22 cellular contexts compared by ENCODE assay signal in genomic region chr16:49734330-49734729, GRCh38.
DNase-seq lines count a peak whose midpoint lies in the region; ATAC-seq, FAIRE-seq and TF ChIP-seq lines count a peak whose summit lies in the region.
"Had no signal": no experiment of that assay in that cellular context is flagged by ENCODE, and none has a peak within 500 bp of the region (broad histone marks: within the 10 kb centered on the region; RNA-seq: fewer than 3 reads in every experiment).

No MANE protein-coding gene starts in this region.

- 87% methylated on average over 9 of the region's 10 CpGs; no CpG with 5 or more reads in 1 of the 2 experiments for WGBS in H1 (ENCODE audit: extremely low coverage in 1 of 2, insufficient coverage in 1 of 2, insufficient read length in 1 of 2, insufficient replicate concordance in 2 of 2, low coverage in 1 of 2, low lambda C conversion rate in 2 of 2, missing lambda C conversion rate in 1 of 2), 2 experiments

- TF ChIP-seq POLR2A in H1 (IDR thresholded peaks at IDR 0.05; ENCODE audit: control extremely low read depth in 1 of 2, low read depth in 2 of 2, low read length in 2 of 2), result no peak

- H4K91ac ChIP-seq in H1 (replicated peaks; ENCODE audit: insufficient read length, low read length), result no peak overlapping the region

- H2AFZ ChIP-seq in H1 (ENCODE audit: low read length), result no peak overlapping the region

- H2BK120ac ChIP-seq in H1 (replicated peaks; ENCODE audit: low read depth, low read length), result no peak overlapping the region

- no peak for FAIRE-seq in H1 (lab: Jason Lieb, UNC)
- FAIRE-seq: A204.1, GM12891, K562 had no signal

- no peak overlapping the region; the same call in 1 of the 2 replicates for H3K18ac ChIP-seq in H1 (ENCODE audit: extremely low read depth, low read length)

- POLR2A ChIA-PET in H1 (lab: Charles Lee; ENCODE audit: partially characterized antibody), result no interaction called here

- no peaks in the 10 kb centered on the region for H3K27me3 ChIP-seq in BLaER1 treated with 17β-estradiol and CSF1 and Interleukin-3, amounts not matched to agents 10 nM and 100 nM
- H3K27me3 ChIP-seq in H1 (replicated peaks in 1 of 4; ENCODE audit: control insufficient read depth in 3 of 4, extremely low read depth in 1 of 4, insufficient read depth in 3 of 4, low read length in 3 of 4), result no peaks in the 10 kb centered on the region
- H3K27me3 ChIP-seq in left ventricle myocardium inferior (ENCODE audit: low read depth), result no peaks in the 10 kb centered on the region
- H3K27me3 ChIP-seq: BE2C had no signal

- no peak for ATAC-seq in GM21381 (IDR thresholded peaks at IDR 0.05; ENCODE audit: unreplicated experiment)
- ATAC-seq: K562 had no signal

- H3K36me3 Mint-ChIP-seq in nephron (ENCODE audit: low read depth), result peaks cover 37% of the 10 kb centered on the region

- 0 out of 2 replicates have a peak overlapping the region, but pooled peaks have one; percentile 6 for H2BK5ac ChIP-seq in H1 (ENCODE audit: low read depth, low read length)

- no peak overlapping the region for H3K4ac ChIP-seq in H1 (replicated peaks; ENCODE audit: insufficient read length, low read depth, low read length)

- H2BK15ac ChIP-seq in H1 (ENCODE audit: low read length), result no peak overlapping the region

- H3K9me3 ChIP-seq in BLaER1 treated with 17β-estradiol and CSF1 and Interleukin-3, amounts not matched to agents 10 nM and 100 nM (replicated peaks in 1 of 11), result peaks cover 12 to 35% (median 31%) of the 10 kb centered on the region in 11 experiments
- H3K9me3 ChIP-seq in H1 (ENCODE audit: insufficient read depth in 2 of 2, low read depth in 1 of 2, low read length in 1 of 2), result peaks cover 6 to 7% of the 10 kb centered on the region in 2 experiments; a peak in 1 of 4 replicates
- H3K9me3 ChIP-seq in left ventricle myocardium inferior (replicated peaks), result peaks cover 24% of the 10 kb centered on the region
- H3K9me3 ChIP-seq: BE2C, Caco-2 had no signal

- intact Hi-C loops in left ventricle myocardium inferior (cut with micrococcal nuclease), result no loop called here

- peaks cover 9 to 29% (median 16%) of the 10 kb centered on the region in 11 experiments; a peak in 20 of 22 replicates for H3K36me3 ChIP-seq in BLaER1 treated with 17β-estradiol and CSF1 and Interleukin-3, amounts not matched to agents 10 nM and 100 nM
- peaks cover 2 to 12% (median 4%) of the 10 kb centered on the region in 4 experiments; a peak in 5 of 8 replicates for H3K36me3 ChIP-seq in H1 (ENCODE audit: control insufficient read depth in 2 of 4, insufficient read depth in 4 of 4, low read length in 3 of 4)
- peaks cover 13% of the 10 kb centered on the region for H3K36me3 ChIP-seq in left ventricle myocardium inferior

- no peak for TF ChIP-seq RAD21 in H1 (IDR thresholded peaks at IDR 0.05 in 1 of 2, conservative IDR thresholded peaks at IDR 0.05 in 1 of 2; ENCODE audit: low read depth in 2 of 2, low read length in 2 of 2)

- CTCF ChIA-PET in H1 (lab: Charles Lee; ENCODE audit: partially characterized antibody), result interaction anchor here (0.9 to 1.9 kb wide), 6 partner anchors 9 to 90 kb away, joined by 3 to 6 read pairs (median 4); no protein-coding TSS in a partner anchor

- peaks cover 0 to 17% of the 10 kb centered on the region in 2 experiments; a peak in 1 of 4 replicates for H3K79me2 ChIP-seq in H1 (ENCODE audit: control insufficient read depth in 1 of 2, insufficient read depth in 2 of 2, low read length in 2 of 2)

- peak overlapping the region in 7 of 11 experiments; percentile 12 to 56 (median 44); a peak in 8 of 22 replicates for H3K4me2 ChIP-seq in BLaER1 treated with 17β-estradiol and CSF1 and Interleukin-3, amounts not matched to agents 10 nM and 100 nM
- H3K4me2 ChIP-seq in H1 (ENCODE audit: insufficient read depth in 1 of 2, low read depth in 2 of 2, low read length in 2 of 2), result no peak overlapping the region

- no peak overlapping the region for H4K5ac ChIP-seq in H1 (ENCODE audit: insufficient read length, low read depth, low read length)

- no peak for DNase-seq in H1 (ENCODE audit: low read depth in 1 of 2, low spot score in 2 of 2)
- DNase-seq in left ventricle myocardium inferior, result peak; percentile 58
- no peak for DNase-seq in NCI-H2227 treated with DMSO at 0.1 percent for 48 hours (lab: John Stamatoyannopoulos, UW)
- DNase-seq in MV-4-11 (lab: John Stamatoyannopoulos, UW), result no peak
- DNase-seq in dermis blood vessel endothelial cell, result no peak
- DNase-seq: BE2C; Caco-2; CD4-positive, alpha-beta T cell; GOT3; NCI-H1105 treated with DMSO at 0.1 percent for 48 hours; NCI-H1694; NCI-H2081 treated with DMSO at 0.1 percent for 48 hours; NCI-H510A; NCI-H748 treated with DMSO at 0.1 percent for 48 hours; OCI-M1; SHP77 treated with DMSO at 0.1 percent for 48 hours had no signal

- H3K14ac ChIP-seq in H1 (ENCODE audit: insufficient read length), result no peak overlapping the region

- no peak overlapping the region for H3K27ac ChIP-seq in BLaER1 treated with 17β-estradiol and CSF1 and Interleukin-3, amounts not matched to agents 10 nM and 100 nM
- H3K27ac ChIP-seq in H1 (ENCODE audit: low read depth, low read length) (no peak overlapping the region), left ventricle myocardium inferior (replicated peaks) (no peak overlapping the region)

- no peak overlapping the region for H3K23ac ChIP-seq in H1 (ENCODE audit: insufficient read length)

- TF ChIP-seq EP300 in H1 (IDR thresholded peaks at IDR 0.05; ENCODE audit: borderline replicate concordance in 1 of 2, low read depth in 2 of 2, low read length in 2 of 2), result no peak

- H2AK5ac ChIP-seq in H1 (ENCODE audit: low read depth, low read length), result no peak overlapping the region

- peaks cover 15% of the 10 kb centered on the region for H3K9me3 Mint-ChIP-seq in nephron

- H3K9ac ChIP-seq in BLaER1 treated with 17β-estradiol and CSF1 and Interleukin-3, amounts not matched to agents 10 nM and 100 nM, result no peak overlapping the region
- H3K9ac ChIP-seq in H1 (replicated peaks in 1 of 4; ENCODE audit: extremely low read depth in 1 of 4, low read depth in 3 of 4, low read length in 3 of 4), result no peak overlapping the region

- peak overlapping the region; percentile 75 for H4K8ac ChIP-seq in H1 (ENCODE audit: extremely low read depth, insufficient read depth, low read length)

- H3K56ac ChIP-seq in H1 (replicated peaks; ENCODE audit: insufficient read length, low read depth, low read length), result no peak overlapping the region

- no peak overlapping the region for H2BK12ac ChIP-seq in H1 (ENCODE audit: low read depth, low read length)

- peaks cover 43% of the 10 kb centered on the region for H3K4me1 Mint-ChIP-seq in nephron

- H4K20me1 ChIP-seq in BLaER1 treated with 17β-estradiol and CSF1 and Interleukin-3, amounts not matched to agents 10 nM and 100 nM, result no peaks in the 10 kb centered on the region; a peak in 1 of 22 replicates
- H4K20me1 ChIP-seq in H1 (replicated peaks in 1 of 2; ENCODE audit: control insufficient read depth in 1 of 2, insufficient read depth in 2 of 2, low read length in 2 of 2), result peaks cover 0 to 4% of the 10 kb centered on the region in 2 experiments

- H3K4me3 ChIP-seq in BLaER1 treated with 17β-estradiol and CSF1 and Interleukin-3, amounts not matched to agents 10 nM and 100 nM, result no peak overlapping the region
- H3K4me3 ChIP-seq in H1 (ENCODE audit: extremely low read depth in 1 of 4, insufficient read depth in 2 of 4, low read depth in 3 of 4, low read length in 4 of 4) (no peak overlapping the region), left ventricle myocardium inferior (no peak overlapping the region)
- H3K4me3 ChIP-seq: K562 had no signal

- peaks cover 13% of the 10 kb centered on the region for H3K79me1 ChIP-seq in H1 (ENCODE audit: low read depth, low read length)

- no peak overlapping the region for H2BK20ac ChIP-seq in H1 (ENCODE audit: low read length)

- H3K27ac Mint-ChIP-seq in nephron, result peak overlapping the region; percentile 15 to 87 (median 68)
- H3K27ac Mint-ChIP-seq: CD4-positive, alpha-beta T cell had no signal

- TF ChIP-seq CTCF in H1 (IDR thresholded peaks at IDR 0.05; ENCODE audit: control extremely low read depth in 1 of 3, insufficient read depth in 1 of 3, low read depth in 1 of 3, low read length in 3 of 3), result no peak
- no peak for TF ChIP-seq CTCF in left ventricle myocardium inferior (IDR thresholded peaks at IDR 0.05; ENCODE audit: borderline replicate concordance)
- no peak for TF ChIP-seq CTCF in nephron (IDR thresholded peaks at IDR 0.05; ENCODE audit: unreplicated experiment in 3 of 3)

- no peaks in the 10 kb centered on the region for H3K23me2 ChIP-seq in H1 (ENCODE audit: low read depth, low read length)

- no peaks in the 10 kb centered on the region for H3K27me3 Mint-ChIP-seq in nephron (ENCODE audit: low read depth)
- H3K27me3 Mint-ChIP-seq: CD4-positive, alpha-beta T cell had no signal

- H3K4me1 ChIP-seq in BLaER1 treated with 17β-estradiol and CSF1 and Interleukin-3, amounts not matched to agents 10 nM and 100 nM, result peaks cover 11 to 44% (median 34%) of the 10 kb centered on the region in 10 experiments
- H3K4me1 ChIP-seq in H1 (replicated peaks in 1 of 4; ENCODE audit: control insufficient read depth in 3 of 4, insufficient read depth in 4 of 4, low read length in 3 of 4) (peaks cover 3 to 11% (median 6%) of the 10 kb centered on the region in 4 experiments; a peak in 5 of 7 replicates), left ventricle myocardium inferior (peaks cover 12% of the 10 kb centered on the region)
- H3K4me1 ChIP-seq: Caco-2 had no signal

- H3K4me3 Mint-ChIP-seq in nephron, result no peak overlapping the region
- H3K4me3 Mint-ChIP-seq: CD4-positive, alpha-beta T cell had no signal

TF ChIP-seq in H1, 55 proteins besides CTCF, POLR2A, EP300 and RAD21 (continues in another document):
- no peak for TF ChIP-seq SAP30 (IDR thresholded peaks at IDR 0.05; ENCODE audit: insufficient read depth, insufficient replicate concordance, low read length)
- no peak for TF ChIP-seq TCF12 (IDR thresholded peaks at IDR 0.05; ENCODE audit: low read depth, low read length)
- TF ChIP-seq HDAC2 (IDR thresholded peaks at IDR 0.05; ENCODE audit: borderline replicate concordance in 1 of 2, low read depth in 2 of 2, low read length in 2 of 2), result no peak
- no peak for TF ChIP-seq ASH2L (IDR thresholded peaks at IDR 0.05; ENCODE audit: low read length)
- no peak for TF ChIP-seq BACH1 (IDR thresholded peaks at IDR 0.05; ENCODE audit: low read length)
- TF ChIP-seq NRF1 (IDR thresholded peaks at IDR 0.05; ENCODE audit: low read depth, low read length), result no peak
- no peak for TF ChIP-seq TBP (IDR thresholded peaks at IDR 0.05; ENCODE audit: low read depth, low read length)
- TF ChIP-seq CTBP2 (IDR thresholded peaks at IDR 0.05; ENCODE audit: borderline replicate concordance, insufficient read depth, insufficient read length, low read length), result no peak

Comparison
In these comparisons a context has a peak if more than half of its experiments do, and no peak if none do; other contexts are left out.
1. H3K4me2 ChIP-seq: peak in BLaER1 treated with 17β-estradiol and CSF1 and Interleukin-3, amounts not matched to agents 10 nM and 100 nM (7 of 11); none in H1 (0 of 2).